In the genomic region with DNA sequence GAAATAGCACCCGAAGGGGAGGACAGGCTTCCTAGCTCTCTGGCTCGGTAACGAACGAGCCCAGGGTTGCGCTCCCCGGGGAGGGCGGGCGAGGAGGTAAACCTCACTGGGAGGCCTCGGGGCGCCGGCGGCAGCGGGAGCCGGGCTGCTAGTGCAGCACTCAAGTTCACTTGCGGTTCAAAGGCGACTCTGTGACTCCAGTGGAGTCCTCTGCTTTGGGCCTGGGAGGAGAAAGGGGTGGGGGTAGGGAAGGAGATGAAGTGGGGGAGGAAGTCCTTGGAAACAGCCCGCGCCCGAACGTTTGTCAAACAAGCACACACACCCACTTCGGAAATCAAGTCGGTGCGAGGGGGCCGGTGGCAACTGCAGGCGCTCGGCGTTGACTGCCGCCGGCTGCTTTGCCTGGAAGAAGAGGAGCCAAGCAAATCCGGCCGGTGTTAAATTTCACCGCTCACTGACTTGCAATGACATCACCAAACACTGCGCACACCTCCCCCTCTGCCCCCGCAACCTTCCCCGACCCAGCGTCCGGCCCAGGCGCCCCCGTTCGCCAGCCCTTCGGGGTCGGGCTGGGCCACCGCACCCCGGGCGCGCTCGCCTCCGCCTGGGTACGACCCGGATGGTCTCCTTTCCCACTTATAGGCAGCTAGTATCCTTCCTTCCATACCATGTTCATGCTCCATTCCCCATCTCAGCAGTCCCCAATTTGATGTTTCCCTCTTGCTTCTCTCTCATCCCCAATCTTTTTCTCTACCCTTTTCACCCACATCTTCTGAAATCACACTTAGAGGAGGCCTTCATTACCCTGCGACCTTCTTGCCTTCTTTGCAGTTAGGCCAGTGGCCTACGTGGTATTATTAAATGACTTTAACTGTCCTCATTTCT, we compare ENCODE assay signal across 1 cellular context.
TF ChIP-seq lines count a peak whose summit lies in the region.

A gene (minus strand): TSS at position 202 of the 885 bp plus-strand sequence. CDS start 376 bp downstream, outside the sequence.

TF ChIP-seq in HEK293, 187 proteins besides CTCF, POLR2A, EP300 and RAD21 (continued from another document):
- TF ChIP-seq ZNF660 (tag by site-specific recombination; IDR thresholded peaks at IDR 0.05) (peak; percentile 54; the same call in 1 of the 2 replicates), ZNF707 (tag by site-specific recombination; IDR thresholded peaks at IDR 0.05) (no peak), GLIS1 (tag by site-specific recombination; IDR thresholded peaks at IDR 0.05) (peak; percentile 92), ZNF146 (tag by site-specific recombination; IDR thresholded peaks at IDR 0.05) (no peak), ZNF354C (tag by site-specific recombination; IDR thresholded peaks at IDR 0.05; ENCODE audit: borderline replicate concordance, low read depth) (no peak), ZNF560 (tag by site-specific recombination; IDR thresholded peaks at IDR 0.05; ENCODE audit: borderline replicate concordance) (no peak), ZNF561 (tag by site-specific recombination; IDR thresholded peaks at IDR 0.05; ENCODE audit: borderline replicate concordance) (peak; percentile 38; the same call in 1 of the 2 replicates), HOXD13 (CRISPR knock-in tag; IDR thresholded peaks at IDR 0.05; ENCODE audit: borderline replicate concordance) (no peak), ZNF404 (tag by site-specific recombination; IDR thresholded peaks at IDR 0.05) (no peak), KLF1 (tag by site-specific recombination; IDR thresholded peaks at IDR 0.05) (peak; percentile 58), ZNF791 (tag by site-specific recombination; IDR thresholded peaks at IDR 0.05) (no peak), ZNF37A (tag by site-specific recombination; IDR thresholded peaks at IDR 0.05) (no peak), ZNF596 (tag by site-specific recombination; IDR thresholded peaks at IDR 0.05) (no peak), ZNF571 (tag by site-specific recombination; IDR thresholded peaks at IDR 0.05) (no peak), ZNF626 (tag by site-specific recombination; IDR thresholded peaks at IDR 0.05) (no peak), ZNF292 (tag by site-specific recombination; IDR thresholded peaks at IDR 0.05; ENCODE audit: borderline replicate concordance, low read depth) (no peak), ZNF324 (tag by site-specific recombination; IDR thresholded peaks at IDR 0.05) (no peak), ZNF366 (tag by site-specific recombination; conservative IDR thresholded peaks at IDR 0.05) (peak; percentile 79), ZNF623 (tag by site-specific recombination; IDR thresholded peaks at IDR 0.05) (peak; percentile 16; the same call in 1 of the 2 replicates), SP2 (tag by site-specific recombination; IDR thresholded peaks at IDR 0.05) (0 out of 2 replicates have a peak, but pooled peaks have one; percentile 27), ZNF48 (tag by site-specific recombination; IDR thresholded peaks at IDR 0.05) (no peak), ZNF140 (tag by site-specific recombination; IDR thresholded peaks at IDR 0.05) (no peak), ZNF174 (tag by site-specific recombination; IDR thresholded peaks at IDR 0.05) (no peak), ZNF654 (tag by site-specific recombination; IDR thresholded peaks at IDR 0.05; ENCODE audit: low read depth) (no peak), KLF10 (tag by site-specific recombination; IDR thresholded peaks at IDR 0.05) (peak; percentile 72)
- TF ChIP-seq, protein P1, sequence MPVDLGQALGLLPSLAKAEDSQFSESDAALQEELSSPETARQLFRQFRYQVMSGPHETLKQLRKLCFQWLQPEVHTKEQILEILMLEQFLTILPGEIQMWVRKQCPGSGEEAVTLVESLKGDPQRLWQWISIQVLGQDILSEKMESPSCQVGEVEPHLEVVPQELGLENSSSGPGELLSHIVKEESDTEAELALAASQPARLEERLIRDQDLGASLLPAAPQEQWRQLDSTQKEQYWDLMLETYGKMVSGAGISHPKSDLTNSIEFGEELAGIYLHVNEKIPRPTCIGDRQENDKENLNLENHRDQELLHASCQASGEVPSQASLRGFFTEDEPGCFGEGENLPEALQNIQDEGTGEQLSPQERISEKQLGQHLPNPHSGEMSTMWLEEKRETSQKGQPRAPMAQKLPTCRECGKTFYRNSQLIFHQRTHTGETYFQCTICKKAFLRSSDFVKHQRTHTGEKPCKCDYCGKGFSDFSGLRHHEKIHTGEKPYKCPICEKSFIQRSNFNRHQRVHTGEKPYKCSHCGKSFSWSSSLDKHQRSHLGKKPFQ (tag by site-specific recombination; IDR thresholded peaks at IDR 0.05): no peak
- TF ChIP-seq, protein P2, sequence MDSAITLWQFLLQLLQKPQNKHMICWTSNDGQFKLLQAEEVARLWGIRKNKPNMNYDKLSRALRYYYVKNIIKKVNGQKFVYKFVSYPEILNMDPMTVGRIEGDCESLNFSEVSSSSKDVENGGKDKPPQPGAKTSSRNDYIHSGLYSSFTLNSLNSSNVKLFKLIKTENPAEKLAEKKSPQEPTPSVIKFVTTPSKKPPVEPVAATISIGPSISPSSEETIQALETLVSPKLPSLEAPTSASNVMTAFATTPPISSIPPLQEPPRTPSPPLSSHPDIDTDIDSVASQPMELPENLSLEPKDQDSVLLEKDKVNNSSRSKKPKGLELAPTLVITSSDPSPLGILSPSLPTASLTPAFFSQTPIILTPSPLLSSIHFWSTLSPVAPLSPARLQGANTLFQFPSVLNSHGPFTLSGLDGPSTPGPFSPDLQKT (IDR thresholded peaks at IDR 0.05; ENCODE audit: borderline replicate concordance, low read depth, low read length): no peak
- TF ChIP-seq, protein P3, sequence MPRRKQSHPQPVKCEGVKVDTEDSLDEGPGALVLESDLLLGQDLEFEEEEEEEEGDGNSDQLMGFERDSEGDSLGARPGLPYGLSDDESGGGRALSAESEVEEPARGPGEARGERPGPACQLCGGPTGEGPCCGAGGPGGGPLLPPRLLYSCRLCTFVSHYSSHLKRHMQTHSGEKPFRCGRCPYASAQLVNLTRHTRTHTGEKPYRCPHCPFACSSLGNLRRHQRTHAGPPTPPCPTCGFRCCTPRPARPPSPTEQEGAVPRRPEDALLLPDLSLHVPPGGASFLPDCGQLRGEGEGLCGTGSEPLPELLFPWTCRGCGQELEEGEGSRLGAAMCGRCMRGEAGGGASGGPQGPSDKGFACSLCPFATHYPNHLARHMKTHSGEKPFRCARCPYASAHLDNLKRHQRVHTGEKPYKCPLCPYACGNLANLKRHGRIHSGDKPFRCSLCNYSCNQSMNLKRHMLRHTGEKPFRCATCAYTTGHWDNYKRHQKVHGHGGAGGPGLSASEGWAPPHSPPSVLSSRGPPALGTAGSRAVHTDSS (tag by site-specific recombination; IDR thresholded peaks at IDR 0.05): no peak
- TF ChIP-seq, protein P4, sequence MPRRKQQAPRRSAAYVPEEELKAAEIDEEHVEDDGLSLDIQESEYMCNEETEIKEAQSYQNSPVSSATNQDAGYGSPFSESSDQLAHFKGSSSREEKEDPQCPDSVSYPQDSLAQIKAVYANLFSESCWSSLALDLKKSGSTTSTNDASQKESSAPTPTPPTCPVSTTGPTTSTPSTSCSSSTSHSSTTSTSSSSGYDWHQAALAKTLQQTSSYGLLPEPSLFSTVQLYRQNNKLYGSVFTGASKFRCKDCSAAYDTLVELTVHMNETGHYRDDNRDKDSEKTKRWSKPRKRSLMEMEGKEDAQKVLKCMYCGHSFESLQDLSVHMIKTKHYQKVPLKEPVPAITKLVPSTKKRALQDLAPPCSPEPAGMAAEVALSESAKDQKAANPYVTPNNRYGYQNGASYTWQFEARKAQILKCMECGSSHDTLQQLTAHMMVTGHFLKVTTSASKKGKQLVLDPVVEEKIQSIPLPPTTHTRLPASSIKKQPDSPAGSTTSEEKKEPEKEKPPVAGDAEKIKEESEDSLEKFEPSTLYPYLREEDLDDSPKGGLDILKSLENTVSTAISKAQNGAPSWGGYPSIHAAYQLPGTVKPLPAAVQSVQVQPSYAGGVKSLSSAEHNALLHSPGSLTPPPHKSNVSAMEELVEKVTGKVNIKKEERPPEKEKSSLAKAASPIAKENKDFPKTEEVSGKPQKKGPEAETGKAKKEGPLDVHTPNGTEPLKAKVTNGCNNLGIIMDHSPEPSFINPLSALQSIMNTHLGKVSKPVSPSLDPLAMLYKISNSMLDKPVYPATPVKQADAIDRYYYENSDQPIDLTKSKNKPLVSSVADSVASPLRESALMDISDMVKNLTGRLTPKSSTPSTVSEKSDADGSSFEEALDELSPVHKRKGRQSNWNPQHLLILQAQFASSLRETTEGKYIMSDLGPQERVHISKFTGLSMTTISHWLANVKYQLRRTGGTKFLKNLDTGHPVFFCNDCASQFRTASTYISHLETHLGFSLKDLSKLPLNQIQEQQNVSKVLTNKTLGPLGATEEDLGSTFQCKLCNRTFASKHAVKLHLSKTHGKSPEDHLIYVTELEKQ (tag by site-specific recombination; IDR thresholded peaks at IDR 0.05; ENCODE audit: borderline replicate concordance): no peak; the same call in 1 of the 2 replicates
